22 cellular contexts compared by ENCODE assay signal in genomic region chr4:84490663-84491062, GRCh38. TPM values are rescaled to one million over a fixed set of nuclear protein-coding genes. Genes with fewer than 3 reads are reported as not detected.
"Had no signal": no experiment of that assay in that cellular context is flagged by ENCODE, and none has a peak within 500 bp of the region (broad histone marks: within the 10 kb centered on the region; RNA-seq: fewer than 3 reads in every experiment).

No MANE protein-coding gene starts in this region.

- DNase-seq: IMR-90, Karpas-422, KG1, MM.1S, NCI-H1092 treated with DMSO at 0.1 percent for 48 hours, NCI-H1436, NCI-H187, NCI-H2029, NCI-H2081 treated with DMSO at 0.1 percent for 48 hours, NCI-H2171, NCI-H226, NCI-H446, NCI-H510A, NCI-H524 treated with DMSO at 0.1 percent for 48 hours, NCI-H69, NCI-H774, PC-3, SHP77 had no signal

- ATAC-seq: HepG2, Panc1, PC-3, SK-N-SH treated with all-trans-retinoic acid at 6 μM for 48 hours had no signal

- H3K27ac ChIP-seq: RWPE1 had no signal

RNA-seq across cellular contexts. Expression of gene NKX6-1, which starts 8.4 kb away (rescaled TPM):
- total RNA-seq: HepG2 had no signal
- polyA plus RNA-seq: HepG2 had no signal
